Comparison of ENCODE assay signal across 9 cellular contexts in the genomic region with DNA sequence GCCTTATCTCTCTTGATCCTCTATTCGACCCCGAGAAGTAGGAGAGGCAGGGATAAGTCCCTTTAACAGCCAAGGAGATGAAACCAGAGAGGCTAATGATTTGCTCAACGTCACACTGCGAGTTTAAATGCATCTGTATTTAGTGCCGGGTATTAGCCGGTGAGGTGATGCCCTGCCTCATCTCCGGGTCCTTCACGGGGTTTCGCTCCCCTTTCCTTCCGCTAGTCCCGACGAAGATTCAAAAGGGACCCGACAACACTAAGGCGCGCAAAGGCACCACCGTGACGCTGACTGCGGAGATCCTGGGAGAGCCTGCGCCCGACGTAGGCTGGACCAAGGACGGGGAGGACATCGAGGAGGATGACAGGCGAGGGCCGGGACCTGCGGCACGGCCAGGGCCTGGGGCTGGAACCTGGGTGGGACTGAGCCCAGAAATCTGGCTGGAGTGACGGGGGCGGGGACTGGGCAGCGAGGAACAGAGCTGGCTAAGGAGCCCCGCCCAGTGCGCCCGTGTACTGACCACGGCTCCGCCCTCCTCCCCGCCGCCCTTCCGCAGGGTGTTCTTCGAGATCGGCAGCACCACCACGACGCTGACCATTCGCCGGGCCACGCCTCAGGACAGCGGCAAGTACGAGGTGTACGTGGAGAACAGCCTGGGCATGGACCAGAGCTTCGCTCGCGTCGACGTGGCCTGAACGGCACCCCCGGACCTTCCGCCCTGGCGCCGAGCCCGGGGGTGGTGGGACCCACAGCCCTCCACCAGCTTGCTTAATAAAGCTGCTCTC. TPM values are rescaled to one million over a fixed set of nuclear protein-coding genes. Genes with fewer than 3 reads are reported as not detected.
DNase-seq lines count a peak whose midpoint lies in the region; ATAC-seq and TF ChIP-seq lines count a peak whose summit lies in the region.
"Had no signal": no experiment of that assay in that cellular context is flagged by ENCODE, and none has a peak within 500 bp of the region (broad histone marks: within the 10 kb centered on the region; RNA-seq: fewer than 3 reads in every experiment).

No MANE protein-coding gene starts in this region.

- no peaks in the 10 kb centered on the region for H3K9me3 ChIP-seq in CD4-positive, CD25-positive, alpha-beta regulatory T cell (ENCODE audit: control insufficient read depth in 2 of 2, low read length in 2 of 2)
- no peaks in the 10 kb centered on the region for H3K9me3 ChIP-seq in upper lobe of right lung

- H3K27ac Mint-ChIP-seq in CD4-positive, CD25-positive, alpha-beta regulatory T cell: peak overlapping the region in 1 of 3 donors; percentile 84

- H3K9me3 Mint-ChIP-seq in CD4-positive, CD25-positive, alpha-beta regulatory T cell: peaks cover 0 to 1% (median 0%) of the 10 kb centered on the region in 7 donors

- H3K4me1 ChIP-seq in CD4-positive, CD25-positive, alpha-beta regulatory T cell (ENCODE audit: control insufficient read depth, insufficient read depth, low read length, poor library complexity, severe bottlenecking): peaks cover 36% of the 10 kb centered on the region
- H3K4me1 ChIP-seq in upper lobe of right lung: peaks cover 21% of the 10 kb centered on the region

- no peak for TF ChIP-seq POLR2A in erythroblast (IDR thresholded peaks at IDR 0.05; ENCODE audit: low read length)

- H3K27me3 ChIP-seq in CD4-positive, CD25-positive, alpha-beta regulatory T cell (ENCODE audit: control insufficient read depth, insufficient read depth, low read length): peaks cover 17% of the 10 kb centered on the region
- H3K27me3 ChIP-seq in upper lobe of right lung: peaks cover 46% of the 10 kb centered on the region

- peak overlapping the region; percentile 84 for H3K4me3 ChIP-seq in CD4-positive, CD25-positive, alpha-beta regulatory T cell (ENCODE audit: low read depth, low read length)
- peak overlapping the region; percentile 89 for H3K4me3 ChIP-seq in WI38 (ENCODE audit: low read depth, low read length)
- peak overlapping the region; percentile 90 for H3K4me3 ChIP-seq in upper lobe of right lung

- H3K36me3 Mint-ChIP-seq in CD4-positive, CD25-positive, alpha-beta regulatory T cell: peaks cover 8% of the 10 kb centered on the region

- H3K4me1 Mint-ChIP-seq in CD4-positive, CD25-positive, alpha-beta regulatory T cell: peaks cover 0 to 45% (median 21%) of the 10 kb centered on the region in 4 donors

- H3K27ac ChIP-seq in CD4-positive, CD25-positive, alpha-beta regulatory T cell (ENCODE audit: insufficient read depth, low read length, poor library complexity, severe bottlenecking): no peak overlapping the region
- H3K27ac ChIP-seq in upper lobe of right lung: peak overlapping the region; percentile 89

- H3K36me3 ChIP-seq in CD4-positive, CD25-positive, alpha-beta regulatory T cell (ENCODE audit: control insufficient read depth, insufficient read depth, low read length): no peaks in the 10 kb centered on the region
- H3K36me3 ChIP-seq in upper lobe of right lung: no peaks in the 10 kb centered on the region

- H3K27me3 Mint-ChIP-seq in CD4-positive, CD25-positive, alpha-beta regulatory T cell: peaks cover 51% of the 10 kb centered on the region

- ATAC-seq in CD4-positive, CD25-positive, alpha-beta regulatory T cell (ENCODE audit: low read depth in 2 of 2): no peak
- ATAC-seq in GM21367 (IDR thresholded peaks at IDR 0.05; ENCODE audit: unreplicated experiment) (peak; percentile 29), upper lobe of right lung (peak; percentile 85)

- intact Hi-C loops in upper lobe of right lung (cut with DNase I): no loop called here

- DNase-seq in CD4-positive, CD25-positive, alpha-beta regulatory T cell: peak; percentile 12 to 41 (median 36)
- DNase-seq in LHCN-M2 (ENCODE audit: low read depth) (peak; percentile 77), erythroblast (lab: John Stamatoyannopoulos, UW) (peak; percentile 75 to 78), mucosa of gallbladder (ENCODE audit: low spot score) (peak; percentile 86), upper lobe of right lung (peak; percentile 96), NCI-H2107 (lab: John Stamatoyannopoulos, UW) (no peak)

- peak overlapping the region; percentile 92 to 98 (median 94) for H3K4me3 Mint-ChIP-seq in CD4-positive, CD25-positive, alpha-beta regulatory T cell

- TF ChIP-seq CTCF in WI38 (IDR thresholded peaks at IDR 0.05; ENCODE audit: low read depth, low read length) (no peak), upper lobe of right lung (IDR thresholded peaks at IDR 0.05) (no peak)

RNA-seq across cellular contexts. Expression of a gene that starts 1.0 kb away (rescaled TPM):
- total RNA-seq in CD4-positive, CD25-positive, alpha-beta regulatory T cell: 25.9 TPM
- 10 to 100 TPM; 17.2 to 35.1 (median 25.1) TPM for polyA plus RNA-seq in CD4-positive, CD25-positive, alpha-beta regulatory T cell
- 64.4 and 65.7 TPM in 2 replicates for total RNA-seq in LHCN-M2 (2014; rRNA removed)
- 73.0 TPM for polyA plus RNA-seq in LHCN-M2 (2012)
- total RNA-seq in mucosa of gallbladder: 49.2 TPM
- 25.3 TPM for total RNA-seq in upper lobe of right lung

RNA-seq across cellular contexts. Expression of a gene that starts 16.6 kb away (rescaled TPM):
- total RNA-seq in CD4-positive, CD25-positive, alpha-beta regulatory T cell: 0.12 TPM
- not detected for polyA plus RNA-seq in CD4-positive, CD25-positive, alpha-beta regulatory T cell
- total RNA-seq in LHCN-M2 (2014; rRNA removed) (not detected in 2 replicates), mucosa of gallbladder (not detected), upper lobe of right lung (0.55 TPM)
- 0.04 TPM for polyA plus RNA-seq in LHCN-M2 (2012)
- total RNA-seq: activated CD8-positive, alpha-beta memory T cell treated with anti-CD3 and anti-CD28 coated beads for 36 hours had no signal

RNA-seq across cellular contexts. Expression of a gene that starts 45.9 kb away (rescaled TPM):
- total RNA-seq in CD4-positive, CD25-positive, alpha-beta regulatory T cell: 4.5 TPM
- 1 to 10 TPM; 3.0 to 6.6 (median 4.4) TPM for polyA plus RNA-seq in CD4-positive, CD25-positive, alpha-beta regulatory T cell
- total RNA-seq in LHCN-M2 (2014; rRNA removed) (246 and 264 TPM in 2 replicates), mucosa of gallbladder (103 TPM), upper lobe of right lung (45.3 TPM)
- polyA plus RNA-seq in LHCN-M2 (2012): 100.0 TPM

RNA-seq across cellular contexts. Expression of a gene that starts 46.1 kb away (rescaled TPM):
- total RNA-seq in CD4-positive, CD25-positive, alpha-beta regulatory T cell: 0.62 TPM
- polyA plus RNA-seq in CD4-positive, CD25-positive, alpha-beta regulatory T cell: not detected
- total RNA-seq in LHCN-M2 (2014; rRNA removed): 4.2 and 4.4 TPM in 2 replicates
- polyA plus RNA-seq in LHCN-M2 (2012): 2.7 TPM
- 4.4 TPM for total RNA-seq in mucosa of gallbladder
- total RNA-seq in upper lobe of right lung: 2.9 TPM

Comparison
In these comparisons a context has a peak if more than half of its experiments do, and no peak if none do; other contexts are left out.
1. ATAC-seq: peak in GM21367 (single experiment) and upper lobe of right lung (single experiment); none in CD4-positive, CD25-positive, alpha-beta regulatory T cell (0 of 2).
2. Peak in every context shown above with its lines, with median percentiles within 50 percentile points of each other: H3K4me3 ChIP-seq.